In genomic region chr4:12084690-12085089, GRCh38 we compare ENCODE assay signal across 20 cellular contexts.
DNase-seq lines count a peak whose midpoint lies in the region; ATAC-seq and TF ChIP-seq lines count a peak whose summit lies in the region.
"Had no signal": no experiment of that assay in that cellular context is flagged by ENCODE, and none has a peak within 500 bp of the region (broad histone marks: within the 10 kb centered on the region; RNA-seq: fewer than 3 reads in every experiment).

No MANE protein-coding gene starts in this region.

- H3K4me1 Mint-ChIP-seq in MCF 10A (ENCODE audit: insufficient read depth, unreplicated experiment), result no peaks in the 10 kb centered on the region
- H3K4me1 Mint-ChIP-seq: B cell; CD4-positive, CD25-positive, alpha-beta regulatory T cell; GM23338; H9 had no signal

- no peak overlapping the region for H3K27ac ChIP-seq in breast epithelium
- H3K27ac ChIP-seq in smooth muscle cell (ENCODE audit: low read depth), result peak overlapping the region; percentile 34
- H3K27ac ChIP-seq in suprapubic skin, result no peak overlapping the region
- H3K27ac ChIP-seq: 22Rv1, BLaER1, C4-2B had no signal

- peaks cover 7% of the 10 kb centered on the region for H3K9me3 Mint-ChIP-seq in MCF 10A (ENCODE audit: unreplicated experiment)

- H3K4me3 Mint-ChIP-seq in MCF 10A (ENCODE audit: unreplicated experiment), result no peak overlapping the region
- H3K4me3 Mint-ChIP-seq: B cell; CD4-positive, CD25-positive, alpha-beta regulatory T cell; CD8-positive, alpha-beta T cell; GM23338; H9 had no signal

- TF ChIP-seq EP300 in suprapubic skin (IDR thresholded peaks at IDR 0.05), result no peak

- peak overlapping the region; percentile 21 for H3K27ac Mint-ChIP-seq in MCF 10A (ENCODE audit: low read depth, unreplicated experiment)
- H3K27ac Mint-ChIP-seq: B cell; CD4-positive, CD25-positive, alpha-beta regulatory T cell; CD8-positive, alpha-beta T cell; GM23338; H9 had no signal

- no peak for ATAC-seq in GM18870 (IDR thresholded peaks at IDR 0.05; ENCODE audit: unreplicated experiment)
- ATAC-seq: CD8-positive, alpha-beta T cell; GM12878; GM23338; HCT116 had no signal

- 55% methylated on average over 5 of the region's 5 CpGs for WGBS in smooth muscle cell (ENCODE audit: low lambda C conversion rate)
- 41% methylated on average over 5 of the region's 5 CpGs for WGBS in suprapubic skin

- H3K36me3 Mint-ChIP-seq in MCF 10A (ENCODE audit: insufficient read depth, unreplicated experiment), result peaks cover 6% of the 10 kb centered on the region
- H3K36me3 Mint-ChIP-seq: CD4-positive, CD25-positive, alpha-beta regulatory T cell; CD8-positive, alpha-beta T cell had no signal

- no peak overlapping the region for H3K4me2 ChIP-seq in smooth muscle cell
- H3K4me2 ChIP-seq: BLaER1, GM23338 had no signal

- H3K36me3 ChIP-seq in breast epithelium (no peaks in the 10 kb centered on the region), smooth muscle cell (ENCODE audit: low read depth) (no peaks in the 10 kb centered on the region), suprapubic skin (no peaks in the 10 kb centered on the region)
- H3K36me3 ChIP-seq: BLaER1 had no signal

- TF ChIP-seq CTCF in MCF 10A (IDR thresholded peaks at IDR 0.05; ENCODE audit: unreplicated experiment) (no peak), breast epithelium (IDR thresholded peaks at IDR 0.05) (no peak), epithelial cell of esophagus (IDR thresholded peaks at IDR 0.05; ENCODE audit: insufficient read depth, low read depth, low read length, missing control alignments) (no peak), smooth muscle cell (IDR thresholded peaks at IDR 0.05; ENCODE audit: borderline replicate concordance, insufficient read depth, poor library complexity, severe bottlenecking) (no peak), suprapubic skin (IDR thresholded peaks at IDR 0.05) (no peak)

- POLR2A ChIA-PET in MCF 10A (lab: Yijun Ruan, JAX), result no interaction called here

- no TSS peak for BruUV-seq in MCF 10A (replicated peaks; lab: Mats Ljungman, UMichigan)

- H3K27me3 Mint-ChIP-seq in MCF 10A (ENCODE audit: insufficient read depth, unreplicated experiment), result no peaks in the 10 kb centered on the region
- H3K27me3 Mint-ChIP-seq: B cell; CD4-positive, CD25-positive, alpha-beta regulatory T cell had no signal

- no peaks in the 10 kb centered on the region for H3F3A ChIP-seq in smooth muscle cell (ENCODE audit: low read depth)

- H3K4me1 ChIP-seq in breast epithelium, result no peaks in the 10 kb centered on the region
- no peaks in the 10 kb centered on the region for H3K4me1 ChIP-seq in smooth muscle cell (ENCODE audit: low read depth)
- H3K4me1 ChIP-seq in suprapubic skin, result no peaks in the 10 kb centered on the region
- H3K4me1 ChIP-seq: BLaER1 had no signal

- no peaks in the 10 kb centered on the region for H3K27me3 ChIP-seq in breast epithelium
- H3K27me3 ChIP-seq in smooth muscle cell (ENCODE audit: low read depth), result no peaks in the 10 kb centered on the region
- no peaks in the 10 kb centered on the region for H3K27me3 ChIP-seq in suprapubic skin
- H3K27me3 ChIP-seq: BLaER1 had no signal

- CTCF ChIA-PET in MCF 10A (lab: Yijun Ruan, JAX), result no interaction called here

- peaks cover 0 to 8% of the 10 kb centered on the region in 2 donors for H3K9me3 ChIP-seq in breast epithelium
- no peaks in the 10 kb centered on the region for H3K9me3 ChIP-seq in smooth muscle cell (replicated peaks; ENCODE audit: low read depth)
- H3K9me3 ChIP-seq in suprapubic skin, result peaks cover 3% of the 10 kb centered on the region
- H3K9me3 ChIP-seq: BLaER1 had no signal

- TF ChIP-seq POLR2A in breast epithelium (IDR thresholded peaks at IDR 0.05), result no peak
- no peak for TF ChIP-seq POLR2A in suprapubic skin (IDR thresholded peaks at IDR 0.05)

- intact Hi-C loops in MCF 10A (cut with micrococcal nuclease), result no loop called here
- intact Hi-C loops in breast epithelium (cut with DNase I; ENCODE audit: low total_unique reads), result no loop called here

- no peak overlapping the region for H2AFZ ChIP-seq in smooth muscle cell (ENCODE audit: low read depth)
- H2AFZ ChIP-seq: GM23338 had no signal

- H3K79me2 ChIP-seq in smooth muscle cell (ENCODE audit: low read depth), result no peaks in the 10 kb centered on the region

- no peak overlapping the region for H3K4me3 ChIP-seq in breast epithelium
- H3K4me3 ChIP-seq in epithelial cell of esophagus (ENCODE audit: low read length), result no peak overlapping the region
- H3K4me3 ChIP-seq in smooth muscle cell, result no peak overlapping the region
- no peak overlapping the region for H3K4me3 ChIP-seq in suprapubic skin
- H3K4me3 ChIP-seq: BLaER1, GM12878, GM23338 had no signal

- no peaks in the 10 kb centered on the region for H4K20me1 ChIP-seq in smooth muscle cell (ENCODE audit: low read depth)
- H4K20me1 ChIP-seq: BLaER1 had no signal

- peak; percentile 3 for DNase-seq in MCF 10A (ENCODE audit: unreplicated experiment)
- DNase-seq in breast epithelium (ENCODE audit: low spot score in 2 of 2), result no peak
- DNase-seq in epithelial cell of esophagus (ENCODE audit: low read depth), result peak; percentile 47
- DNase-seq in smooth muscle cell (lab: John Stamatoyannopoulos, UW; ENCODE audit: unreplicated experiment), result no peak
- DNase-seq in suprapubic skin (ENCODE audit: low spot score in 2 of 2), result no peak
- DNase-seq: CD4-positive, CD25-positive, alpha-beta regulatory T cell; CD8-positive, alpha-beta T cell; DMS 273 treated with DMSO at 0.1 percent for 48 hours; DMS79; EL; GDM1; H9 had no signal

- no peak overlapping the region for H3K9ac ChIP-seq in smooth muscle cell (ENCODE audit: low read depth)
- H3K9ac ChIP-seq: BLaER1 had no signal

Comparison
In these comparisons a context has a peak if more than half of its experiments do, and no peak if none do; other contexts are left out.
1. DNase-seq: peak in MCF 10A (single experiment) and epithelial cell of esophagus (single experiment); none in breast epithelium (0 of 2), smooth muscle cell (single experiment) and suprapubic skin (0 of 2).